2 cellular contexts compared by ENCODE assay signal in the genomic region with DNA sequence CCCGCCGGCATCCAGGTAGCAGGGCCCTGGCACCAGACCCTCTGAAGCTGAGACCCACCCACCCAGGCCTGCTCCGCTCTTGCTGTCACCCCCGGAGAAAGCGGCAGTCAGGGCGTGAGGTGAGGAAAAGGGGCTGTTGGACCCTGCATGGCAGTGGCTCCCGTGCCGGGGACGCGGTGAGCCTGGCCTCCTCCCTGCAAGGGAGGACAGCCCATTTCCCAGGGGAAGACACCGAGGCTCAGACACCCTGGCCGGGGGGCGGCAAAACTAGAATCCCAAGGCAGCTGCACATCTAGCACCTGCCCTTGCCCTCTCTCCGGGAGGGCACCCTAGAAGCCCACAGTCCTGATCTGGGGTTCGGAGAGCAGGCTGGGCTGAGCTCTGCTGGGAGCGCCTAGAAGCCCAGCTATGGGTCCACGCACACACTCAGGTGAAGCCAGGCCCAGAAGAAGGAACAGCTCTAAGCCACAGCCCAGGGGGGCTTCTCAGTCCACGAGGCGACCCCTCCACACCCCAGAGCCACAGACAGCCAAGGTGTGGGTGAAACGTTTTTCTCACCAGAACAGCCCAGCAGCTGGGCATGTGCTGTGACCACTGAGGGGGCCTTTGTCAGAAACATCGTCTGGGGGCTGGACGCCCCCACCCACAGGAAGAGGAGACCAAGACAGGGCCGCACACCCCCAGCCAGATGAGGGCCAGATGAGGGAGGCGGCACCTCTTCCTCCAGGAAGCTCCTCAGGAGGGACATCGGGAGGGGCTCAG.
TF ChIP-seq lines count a peak whose summit lies in the region.

No MANE protein-coding gene starts in this region.

TF ChIP-seq in GM23338, 12 proteins besides CTCF, POLR2A, EP300 and RAD21:
- TF ChIP-seq EZH2 (IDR thresholded peaks at IDR 0.05; ENCODE audit: low read depth, unreplicated experiment): no peak
- TF ChIP-seq JUNB (IDR thresholded peaks at IDR 0.05; ENCODE audit: unreplicated experiment): no peak
- 0 out of 2 replicates have a peak, but pooled peaks have one; percentile 6 for TF ChIP-seq POLR2AphosphoS5 (IDR thresholded peaks at IDR 0.05; ENCODE audit: low read depth)

TF ChIP-seq in H1, 55 proteins besides CTCF, POLR2A, EP300 and RAD21:
- TF ChIP-seq CHD2 (IDR thresholded peaks at IDR 0.05; ENCODE audit: low read length): no peak
- no peak for TF ChIP-seq YY1 (IDR thresholded peaks at IDR 0.05; ENCODE audit: low read depth, low read length)
- no peak for TF ChIP-seq BACH1 (IDR thresholded peaks at IDR 0.05; ENCODE audit: low read length)
- no peak for TF ChIP-seq SP1 (IDR thresholded peaks at IDR 0.05; ENCODE audit: low read depth, low read length)
- no peak for TF ChIP-seq KDM5A (IDR thresholded peaks at IDR 0.05; ENCODE audit: low read length)
- TF ChIP-seq JUND (IDR thresholded peaks at IDR 0.05; ENCODE audit: low read length): no peak
- TF ChIP-seq HDAC2 (IDR thresholded peaks at IDR 0.05; ENCODE audit: borderline replicate concordance in 1 of 2, low read depth in 2 of 2, low read length in 2 of 2): no peak
- no peak for TF ChIP-seq ZNF274 (IDR thresholded peaks at IDR 0.05; ENCODE audit: borderline replicate concordance, extremely low read depth, low read length)
- TF ChIP-seq SIRT6 (IDR thresholded peaks at IDR 0.05; ENCODE audit: low read length): no peak
- no peak for TF ChIP-seq CREB1 (IDR thresholded peaks at IDR 0.05)
- TF ChIP-seq SP4 (IDR thresholded peaks at IDR 0.05; ENCODE audit: low read length): no peak
- no peak for TF ChIP-seq CBX8 (IDR thresholded peaks at IDR 0.05; ENCODE audit: borderline replicate concordance, low read depth, low read length)
- TF ChIP-seq SRF (IDR thresholded peaks at IDR 0.05; ENCODE audit: low read depth, low read length): no peak
- TF ChIP-seq EGR1 (IDR thresholded peaks at IDR 0.05; ENCODE audit: borderline replicate concordance, low read depth, low read length): no peak
